In the genomic region with DNA sequence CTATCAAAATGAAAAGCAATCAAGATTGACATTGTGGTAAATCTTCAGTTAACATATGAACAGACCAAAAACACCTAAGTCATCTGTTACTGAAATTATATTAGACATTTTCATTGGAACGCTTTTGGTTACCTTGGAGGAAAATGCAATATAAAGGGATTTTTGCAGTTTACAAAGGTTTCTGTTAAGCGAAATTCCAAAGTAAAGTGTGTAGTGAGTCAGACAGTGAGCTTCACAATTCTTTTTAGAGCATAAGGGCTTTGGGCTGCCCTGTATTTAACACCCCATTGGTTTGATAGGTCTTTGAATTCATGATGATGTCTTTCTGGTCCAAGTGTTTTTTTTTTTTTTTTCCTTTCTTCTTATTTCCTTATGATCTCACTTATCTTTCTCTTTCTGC, we compare ENCODE assay signal across 39 cellular contexts.
"Had no signal": no experiment of that assay in that cellular context is flagged by ENCODE, and none has a peak within 500 bp of the region (broad histone marks: within the 10 kb centered on the region; RNA-seq: fewer than 3 reads in every experiment).

No MANE protein-coding gene starts in this region.

- H3K36me3 ChIP-seq: ascending aorta, cardiac muscle cell had no signal

- H3K9me3 Mint-ChIP-seq: activated B cell treated with CpG ODN at 0.5 μM for 24 hours; activated CD4-positive, alpha-beta T cell treated with anti-CD3 and anti-CD28 coated beads, Interleukin-2, amount 10 ng/mL, durations not matched to agents 24 days and 14 days; activated CD8-positive, alpha-beta T cell treated with anti-CD3 and anti-CD28 coated beads for 36 hours; activated naive CD8-positive, alpha-beta T cell treated with anti-CD3 and anti-CD28 coated beads, Interleukin-2, amount 10 ng/mL, durations not matched to agents 7 days and 5 days; T-helper 1 cell treated with Interleukin-12 subunit alpha and Interleukin-12 subunit beta and Interleukin-4 antibody, amounts not matched to agents 30 μg/mL and 1 μg/mL, for 36 hours had no signal

- H3K27ac Mint-ChIP-seq: activated B cell treated with CpG ODN at 0.5 μM for 24 hours; activated CD4-positive, alpha-beta memory T cell treated with anti-CD3 and anti-CD28 coated beads for 36 hours; activated CD4-positive, alpha-beta T cell treated with anti-CD3 and anti-CD28 coated beads, Interleukin-2, amount 10 ng/mL, durations not matched to agents 24 days and 14 days; activated CD8-positive, alpha-beta T cell treated with anti-CD3 and anti-CD28 coated beads for 36 hours; activated naive CD4-positive, alpha-beta T cell treated with anti-CD3 and anti-CD28 coated beads for 36 hours; activated naive CD4-positive, alpha-beta T cell treated with anti-CD3 and anti-CD28 coated beads, Interleukin-2, amount 50 U/mL, for 24 hours; activated naive CD8-positive, alpha-beta T cell; activated naive CD8-positive, alpha-beta T cell treated with anti-CD3 and anti-CD28 coated beads, Interleukin-2, amount 10 ng/mL, durations not matched to agents 7 days and 5 days; activated naive CD8-positive, alpha-beta T cell treated with anti-CD3 and anti-CD28 coated beads, Interleukin-2, amount 50 U/mL, for 24 hours; activated T-cell treated with anti-CD3 and anti-CD28 coated beads, Interleukin-2, amount 50 U/mL, for 72 hours; activated T-helper 1 cell treated with anti-CD3 and anti-CD28 coated beads, Interleukin-12 subunit alpha, Interleukin-12 subunit beta, Interleukin-2, Interleukin-4 antibody, amounts not matched to agents 30 ng/mL and 10 ng/mL and 1 ng/mL, durations not matched to agents 14 hours and 24 hours and 36 hours; activated T-helper 17 cell treated with anti-CD3 and anti-CD28 coated beads, Interleukin-2, amount 50 U/mL, for 72 hours; brain; T-helper 1 cell treated with Interleukin-12 subunit alpha and Interleukin-12 subunit beta and Interleukin-4 antibody, amounts not matched to agents 30 μg/mL and 1 μg/mL, for 36 hours; T-helper 2 cell treated with Interferon-gamma antibody and Interleukin-4, amounts not matched to agents 5 μg/mL and 100 μg/mL, for 36 hours had no signal

- ATAC-seq: activated CD8-positive, alpha-beta T cell treated with anti-CD3 and anti-CD28 coated beads for 36 hours; activated naive CD8-positive, alpha-beta T cell treated with anti-CD3 and anti-CD28 coated beads, Interleukin-2, amount 50 U/mL, for 24 hours; activated T-cell treated with anti-CD3 and anti-CD28 coated beads, Interleukin-2, amount 50 U/mL, for 4 hours; activated T-cell treated with anti-CD3 and anti-CD28 coated beads, Interleukin-2, amount 50 U/mL, for 72 hours; activated T-helper 17 cell treated with anti-CD3 and anti-CD28 coated beads, Interleukin-2, amount 50 U/mL, for 72 hours had no signal

- DNase-seq: activated B cell treated with CpG ODN at 0.5 μM for 24 hours; activated CD4-positive, alpha-beta memory T cell treated with anti-CD3 and anti-CD28 coated beads for 36 hours; activated CD4-positive, alpha-beta T cell treated with anti-CD3 and anti-CD28 coated beads for 4 hours; activated CD4-positive, alpha-beta T cell treated with anti-CD3 and anti-CD28 coated beads, Interleukin-2, amount 10 ng/mL, durations not matched to agents 24 days and 14 days; activated CD4-positive, alpha-beta T cell treated with anti-CD3 and anti-CD28 coated beads, Interleukin-2, amount 50 U/mL, for 1 hour; activated CD4-positive, alpha-beta T cell treated with anti-CD3 and anti-CD28 coated beads, Interleukin-2, amount 50 U/mL, for 4 hours; activated CD4-positive, CD25-positive, alpha-beta regulatory T cell treated with anti-CD3 and anti-CD28 coated beads, Interleukin-2, amount 50 U/mL, for 72 hours; activated CD8-positive, alpha-beta memory T cell treated with anti-CD3 and anti-CD28 coated beads, Interleukin-2, amount 50 U/mL, for 4 hours; activated CD8-positive, alpha-beta T cell treated with anti-CD3 and anti-CD28 coated beads for 36 hours; activated effector memory CD4-positive, alpha-beta T cell treated with anti-CD3 and anti-CD28 coated beads, Interleukin-2, amount 50 U/mL, for 16 hours; activated gamma-delta T cell treated with Interleukin-2 at 50 U/mL for 16 hours; activated naive CD4-positive, alpha-beta T cell; activated naive CD4-positive, alpha-beta T cell treated with anti-CD3 and anti-CD28 coated beads for 36 hours; activated naive CD8-positive, alpha-beta T cell treated with anti-CD3 and anti-CD28 coated beads, Interleukin-2, amount 10 ng/mL, durations not matched to agents 7 days and 5 days; activated naive CD8-positive, alpha-beta T cell treated with anti-CD3 and anti-CD28 coated beads, Interleukin-2, amount 50 U/mL, for 24 hours; activated T-cell treated with anti-CD3 and anti-CD28 coated beads for 4 hours; activated T-cell treated with anti-CD3 and anti-CD28 coated beads, Interleukin-2, amount 50 U/mL, for 1 hour; activated T-cell treated with anti-CD3 and anti-CD28 coated beads, Interleukin-2, amount 50 U/mL, for 4 hours; activated T-cell treated with anti-CD3 and anti-CD28 coated beads, Interleukin-2, amount 50 U/mL, for 72 hours; amygdala; anterior cingulate cortex; caudate nucleus; cerebellar nuclear complex; T-helper 1 cell; T-helper 2 cell; T-helper 9 cell had no signal

- H3K27me3 Mint-ChIP-seq: activated B cell treated with CpG ODN at 0.5 μM for 24 hours; activated CD4-positive, alpha-beta T cell treated with anti-CD3 and anti-CD28 coated beads, Interleukin-2, amount 10 ng/mL, durations not matched to agents 24 days and 14 days; activated CD8-positive, alpha-beta T cell treated with anti-CD3 and anti-CD28 coated beads for 36 hours; activated naive CD4-positive, alpha-beta T cell treated with anti-CD3 and anti-CD28 coated beads, Interleukin-2, amount 50 U/mL, for 24 hours; activated naive CD8-positive, alpha-beta T cell; activated naive CD8-positive, alpha-beta T cell treated with anti-CD3 and anti-CD28 coated beads, Interleukin-2, amount 10 ng/mL, durations not matched to agents 7 days and 5 days; activated naive CD8-positive, alpha-beta T cell treated with anti-CD3 and anti-CD28 coated beads, Interleukin-2, amount 50 U/mL, for 24 hours; activated T-helper 17 cell treated with anti-CD3 and anti-CD28 coated beads, Interleukin-2, amount 50 U/mL, for 72 hours; central memory CD8-positive, alpha-beta T cell had no signal

- H3K27me3 ChIP-seq: ascending aorta, cardiac muscle cell had no signal

- H3K9me3 ChIP-seq: ascending aorta had no signal

- H3K27ac ChIP-seq: ascending aorta, cardiac muscle cell, VCaP had no signal

- H3K4me3 ChIP-seq: ascending aorta, cardiac muscle cell had no signal

- H3K36me3 Mint-ChIP-seq: activated CD4-positive, alpha-beta memory T cell treated with anti-CD3 and anti-CD28 coated beads for 36 hours; activated naive CD4-positive, alpha-beta T cell treated with anti-CD3 and anti-CD28 coated beads, Interleukin-2, amount 50 U/mL, for 24 hours; activated naive CD8-positive, alpha-beta T cell; activated naive CD8-positive, alpha-beta T cell treated with anti-CD3 and anti-CD28 coated beads, Interleukin-2, amount 10 ng/mL, durations not matched to agents 7 days and 5 days; brain had no signal

- H3K4me1 Mint-ChIP-seq: activated B cell treated with CpG ODN at 0.5 μM for 24 hours; activated CD4-positive, alpha-beta T cell treated with anti-CD3 and anti-CD28 coated beads, Interleukin-2, amount 10 ng/mL, durations not matched to agents 24 days and 14 days; activated naive CD4-positive, alpha-beta T cell treated with anti-CD3 and anti-CD28 coated beads, Interleukin-2, amount 50 U/mL, for 24 hours; activated naive CD8-positive, alpha-beta T cell treated with anti-CD3 and anti-CD28 coated beads, Interleukin-2, amount 10 ng/mL, durations not matched to agents 7 days and 5 days; activated naive CD8-positive, alpha-beta T cell treated with anti-CD3 and anti-CD28 coated beads, Interleukin-2, amount 50 U/mL, for 24 hours; activated T-helper 17 cell treated with anti-CD3 and anti-CD28 coated beads, Interleukin-2, amount 50 U/mL, for 72 hours; brain; central memory CD8-positive, alpha-beta T cell had no signal

- H3K4me1 ChIP-seq: ascending aorta had no signal

- FAIRE-seq: bronchial epithelial cell, TTC549 had no signal

- H3K4me3 Mint-ChIP-seq: activated B cell treated with CpG ODN at 0.5 μM for 24 hours; activated CD4-positive, alpha-beta memory T cell treated with anti-CD3 and anti-CD28 coated beads for 36 hours; activated CD4-positive, alpha-beta T cell treated with anti-CD3 and anti-CD28 coated beads, Interleukin-2, amount 10 ng/mL, durations not matched to agents 24 days and 14 days; activated CD8-positive, alpha-beta T cell treated with anti-CD3 and anti-CD28 coated beads for 36 hours; activated naive CD4-positive, alpha-beta T cell treated with anti-CD3 and anti-CD28 coated beads for 36 hours; activated naive CD4-positive, alpha-beta T cell treated with anti-CD3 and anti-CD28 coated beads, Interleukin-2, amount 50 U/mL, for 24 hours; activated naive CD8-positive, alpha-beta T cell; activated naive CD8-positive, alpha-beta T cell treated with anti-CD3 and anti-CD28 coated beads, Interleukin-2, amount 10 ng/mL, durations not matched to agents 7 days and 5 days; activated naive CD8-positive, alpha-beta T cell treated with anti-CD3 and anti-CD28 coated beads, Interleukin-2, amount 50 U/mL, for 24 hours; activated T-cell treated with anti-CD3 and anti-CD28 coated beads, Interleukin-2, amount 50 U/mL, for 4 hours; activated T-cell treated with anti-CD3 and anti-CD28 coated beads, Interleukin-2, amount 50 U/mL, for 72 hours; activated T-helper 1 cell treated with anti-CD3 and anti-CD28 coated beads, Interleukin-12 subunit alpha, Interleukin-12 subunit beta, Interleukin-2, Interleukin-4 antibody, amounts not matched to agents 30 ng/mL and 10 ng/mL and 1 ng/mL, durations not matched to agents 14 hours and 24 hours and 36 hours; activated T-helper 17 cell treated with anti-CD3 and anti-CD28 coated beads, Interleukin-2, amount 50 U/mL, for 72 hours; brain; central memory CD8-positive, alpha-beta T cell; T-helper 1 cell treated with Interleukin-12 subunit alpha and Interleukin-12 subunit beta and Interleukin-4 antibody, amounts not matched to agents 30 μg/mL and 1 μg/mL, for 36 hours; T-helper 2 cell treated with Interferon-gamma antibody and Interleukin-4, amounts not matched to agents 5 μg/mL and 100 μg/mL, for 36 hours had no signal
